In the genomic region with DNA sequence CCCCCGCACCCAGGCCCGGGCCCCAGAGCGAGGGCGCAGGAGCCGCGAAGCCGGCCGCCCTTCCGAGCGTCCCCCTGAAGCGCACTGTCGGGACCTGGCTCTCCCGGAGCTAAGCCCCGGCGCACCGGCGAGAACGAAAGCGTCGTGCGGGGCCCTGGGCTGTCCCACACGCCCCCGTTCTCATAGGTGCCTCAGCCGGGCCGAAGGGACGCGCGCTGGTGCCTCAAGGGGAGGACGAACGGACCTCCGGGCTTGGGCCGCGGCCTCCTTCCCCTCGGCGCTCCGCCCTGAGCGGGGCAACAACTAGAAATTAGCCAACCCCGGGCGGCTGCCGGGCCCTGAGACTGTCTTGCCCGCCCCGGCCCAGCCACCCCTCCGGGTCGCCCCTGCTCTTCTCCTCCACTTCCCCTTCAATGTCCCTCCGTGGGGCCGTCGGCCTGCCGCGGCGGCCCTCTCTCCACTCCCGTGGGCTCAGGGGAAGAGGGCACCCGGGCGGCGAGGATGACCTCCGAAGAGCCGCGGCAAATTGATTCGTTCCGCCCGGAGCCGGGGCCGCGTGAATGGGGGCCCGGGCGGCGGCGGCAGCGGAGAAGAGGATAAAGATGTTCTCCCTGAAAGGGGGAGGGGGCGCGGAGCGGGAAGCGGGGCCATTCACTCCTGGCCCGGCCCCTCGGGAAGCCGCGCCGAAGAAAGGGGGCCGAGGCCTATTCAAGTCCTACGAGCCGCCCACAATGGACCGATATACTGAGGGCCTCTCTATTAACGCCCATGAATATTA, we compare ENCODE assay signal across 8 cellular contexts. TPM values are rescaled to one million over a fixed set of nuclear protein-coding genes. Genes with fewer than 3 reads are reported as not detected.
A peak's percentile ranks its signal among the peaks of the same experiment; 100 is the strongest.
DNase-seq lines count a peak whose midpoint lies in the region; ATAC-seq and TF ChIP-seq lines count a peak whose summit lies in the region.

No MANE protein-coding gene starts in this region.

- peak overlapping the region; percentile 90 for H3K4me2 ChIP-seq in GM23338
- H3K4me2 ChIP-seq in skeletal muscle satellite cell (ENCODE audit: low read length), result peak overlapping the region; percentile 79

- intact Hi-C loops in right cardiac atrium (cut with DNase I), result no loop called here

- H3K79me2 ChIP-seq in GM23338 (replicated peaks; ENCODE audit: insufficient read depth), result no peaks in the 10 kb centered on the region

- H3K27me3 ChIP-seq in GM23338 (ENCODE audit: insufficient read depth) (peaks cover 100% of the 10 kb centered on the region), right cardiac atrium (ENCODE audit: control insufficient read depth, insufficient read depth) (no peaks in the 10 kb centered on the region), skeletal muscle satellite cell (ENCODE audit: control insufficient read depth, insufficient read depth, low read length) (peaks cover 92% of the 10 kb centered on the region)

- H2AFZ ChIP-seq in GM23338, result peak overlapping the region; percentile 96

- no peak overlapping the region for H3K27ac ChIP-seq in GM23338 (ENCODE audit: low read depth)
- H3K27ac ChIP-seq in right cardiac atrium (ENCODE audit: low read length), result no peak overlapping the region

- H3K27me3 Mint-ChIP-seq in GM23338 (ENCODE audit: insufficient read depth, low read depth, poor library complexity), result peaks cover 95% of the 10 kb centered on the region

- H3F3A ChIP-seq in GM23338 (replicated peaks; ENCODE audit: low read depth), result 0 out of 2 replicates have a peak, but pooled peaks cover 3% of the 10 kb centered on the region

- DNase-seq in GM23338 (ENCODE audit: low spot score) (peak; percentile 87), right cardiac atrium (peak in 1 of 3 donors; percentile 51), NOMO-1 (lab: John Stamatoyannopoulos, UW; ENCODE audit: unreplicated experiment in 2 of 2) (no peak), putamen (ENCODE audit: low spot score) (no peak)

- no peak overlapping the region for H3K27ac Mint-ChIP-seq in GM23338

- no peaks in the 10 kb centered on the region for H3K9me3 ChIP-seq in right cardiac atrium (ENCODE audit: control insufficient read depth, low read length)
- no peaks in the 10 kb centered on the region for H3K9me3 ChIP-seq in skeletal muscle satellite cell (replicated peaks; ENCODE audit: low read length)

- H3K4me1 Mint-ChIP-seq in GM23338, result peaks cover 14% of the 10 kb centered on the region; the same call in 2 of the 3 replicates

- H4K20me1 ChIP-seq in GM23338 (replicated peaks; ENCODE audit: insufficient read depth), result no peaks in the 10 kb centered on the region

- H3K36me3 ChIP-seq in GM23338 (ENCODE audit: insufficient read depth), result no peaks in the 10 kb centered on the region
- no peaks in the 10 kb centered on the region for H3K36me3 ChIP-seq in skeletal muscle satellite cell (ENCODE audit: insufficient read depth, low read length)

- peak; percentile 7 for ATAC-seq in GM23338
- 0 out of 3 replicates have a peak, but pooled peaks have one; percentile 3 for ATAC-seq in SK-N-SH treated with all-trans-retinoic acid at 6 μM for 48 hours
- peak in 1 of 2 donors; percentile 10 for ATAC-seq in right cardiac atrium
- ATAC-seq in GM21360 (IDR thresholded peaks at IDR 0.05; ENCODE audit: unreplicated experiment), result no peak
- ATAC-seq in HG03097 (IDR thresholded peaks at IDR 0.05; ENCODE audit: low FRiP score, unreplicated experiment), result no peak

- H3K4me1 ChIP-seq in GM23338 (ENCODE audit: insufficient read depth), result peaks cover 20% of the 10 kb centered on the region
- peaks cover 7% of the 10 kb centered on the region for H3K4me1 ChIP-seq in right cardiac atrium (ENCODE audit: control insufficient read depth, insufficient read depth, low read length)
- H3K4me1 ChIP-seq in skeletal muscle satellite cell (ENCODE audit: control insufficient read depth, insufficient read depth, low read length), result peaks cover 3% of the 10 kb centered on the region

- peaks cover 16% of the 10 kb centered on the region for H3K9me3 Mint-ChIP-seq in GM23338

- no peaks in the 10 kb centered on the region for H3K9me2 ChIP-seq in GM23338 (ENCODE audit: insufficient read depth)

- H3K4me3 Mint-ChIP-seq in GM23338, result peak overlapping the region; percentile 68

- WGBS in right cardiac atrium, result under 1% methylated on average over 82 of the region's 82 CpGs

- no peak overlapping the region for H3K9ac ChIP-seq in skeletal muscle satellite cell (ENCODE audit: low read depth, low read length)

- peaks cover 6% of the 10 kb centered on the region; the same call in 2 of the 3 replicates for H3K36me3 Mint-ChIP-seq in GM23338 (ENCODE audit: low read depth)

- H3K4me3 ChIP-seq in GM23338 (peak overlapping the region; percentile 67), right cardiac atrium (ENCODE audit: low read length) (peak overlapping the region; percentile 48), skeletal muscle satellite cell (ENCODE audit: low read length) (peak overlapping the region; percentile 56)

- no peak for TF ChIP-seq CTCF in GM23338 (conservative IDR thresholded peaks at IDR 0.05; ENCODE audit: low read depth in 2 of 2)

TF ChIP-seq in GM23338, 12 proteins besides CTCF, POLR2A, EP300 and RAD21:
- no peak for TF ChIP-seq CREB1 (CRISPR knock-in tag; IDR thresholded peaks at IDR 0.05; ENCODE audit: low read depth)
- TF ChIP-seq EZH2 (IDR thresholded peaks at IDR 0.05; ENCODE audit: low read depth, unreplicated experiment), result peak; percentile 97
- TF ChIP-seq EZH2phosphoT487 (IDR thresholded peaks at IDR 0.05; ENCODE audit: unreplicated experiment), result peak; percentile 87

TF ChIP-seq in SK-N-SH treated with all-trans-retinoic acid at 6 μM for 48 hours, 23 proteins besides CTCF, POLR2A, EP300 and RAD21:
- TF ChIP-seq ZNF70 (CRISPR knock-in tag; IDR thresholded peaks at IDR 0.05) (no peak), OSR1 (CRISPR knock-in tag; IDR thresholded peaks at IDR 0.05) (no peak), ZFP3 (CRISPR knock-in tag; IDR thresholded peaks at IDR 0.05) (no peak), ZC3H10 (CRISPR knock-in tag; IDR thresholded peaks at IDR 0.05) (no peak), SNAI2 (CRISPR knock-in tag; IDR thresholded peaks at IDR 0.05) (no peak), ZNF8 (CRISPR knock-in tag; IDR thresholded peaks at IDR 0.05) (no peak), PPARA (CRISPR knock-in tag; IDR thresholded peaks at IDR 0.05; ENCODE audit: borderline replicate concordance) (no peak), ARNTL (CRISPR knock-in tag; IDR thresholded peaks at IDR 0.05; ENCODE audit: borderline replicate concordance, low read depth) (no peak), GLIS3 (CRISPR knock-in tag; IDR thresholded peaks at IDR 0.05) (no peak)
- TF ChIP-seq, protein P1, sequence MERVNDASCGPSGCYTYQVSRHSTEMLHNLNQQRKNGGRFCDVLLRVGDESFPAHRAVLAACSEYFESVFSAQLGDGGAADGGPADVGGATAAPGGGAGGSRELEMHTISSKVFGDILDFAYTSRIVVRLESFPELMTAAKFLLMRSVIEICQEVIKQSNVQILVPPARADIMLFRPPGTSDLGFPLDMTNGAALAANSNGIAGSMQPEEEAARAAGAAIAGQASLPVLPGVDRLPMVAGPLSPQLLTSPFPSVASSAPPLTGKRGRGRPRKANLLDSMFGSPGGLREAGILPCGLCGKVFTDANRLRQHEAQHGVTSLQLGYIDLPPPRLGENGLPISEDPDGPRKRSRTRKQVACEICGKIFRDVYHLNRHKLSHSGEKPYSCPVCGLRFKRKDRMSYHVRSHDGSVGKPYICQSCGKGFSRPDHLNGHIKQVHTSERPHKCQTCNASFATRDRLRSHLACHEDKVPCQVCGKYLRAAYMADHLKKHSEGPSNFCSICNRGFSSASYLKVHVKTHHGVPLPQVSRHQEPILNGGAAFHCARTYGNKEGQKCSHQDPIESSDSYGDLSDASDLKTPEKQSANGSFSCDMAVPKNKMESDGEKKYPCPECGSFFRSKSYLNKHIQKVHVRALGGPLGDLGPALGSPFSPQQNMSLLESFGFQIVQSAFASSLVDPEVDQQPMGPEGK (CRISPR knock-in tag; IDR thresholded peaks at IDR 0.05; ENCODE audit: borderline replicate concordance), result no peak
- TF ChIP-seq, protein P2, sequence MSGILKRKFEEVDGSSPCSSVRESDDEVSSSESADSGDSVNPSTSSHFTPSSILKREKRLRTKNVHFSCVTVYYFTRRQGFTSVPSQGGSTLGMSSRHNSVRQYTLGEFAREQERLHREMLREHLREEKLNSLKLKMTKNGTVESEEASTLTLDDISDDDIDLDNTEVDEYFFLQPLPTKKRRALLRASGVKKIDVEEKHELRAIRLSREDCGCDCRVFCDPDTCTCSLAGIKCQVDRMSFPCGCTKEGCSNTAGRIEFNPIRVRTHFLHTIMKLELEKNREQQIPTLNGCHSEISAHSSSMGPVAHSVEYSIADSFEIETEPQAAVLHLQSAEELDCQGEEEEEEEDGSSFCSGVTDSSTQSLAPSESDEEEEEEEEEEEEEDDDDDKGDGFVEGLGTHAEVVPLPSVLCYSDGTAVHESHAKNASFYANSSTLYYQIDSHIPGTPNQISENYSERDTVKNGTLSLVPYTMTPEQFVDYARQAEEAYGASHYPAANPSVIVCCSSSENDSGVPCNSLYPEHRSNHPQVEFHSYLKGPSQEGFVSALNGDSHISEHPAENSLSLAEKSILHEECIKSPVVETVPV (CRISPR knock-in tag; IDR thresholded peaks at IDR 0.05), result no peak
TF ChIP-seq in SK-N-SH treated with all-trans-retinoic acid at 6 μM for 48 hours: peak in this region for 0.

RNA-seq across cellular contexts. Expression of a gene that starts 3.5 kb away (rescaled TPM):
- total RNA-seq in GM23338 (2014; rRNA removed; shearing (Covaris generic)), result 0.78 TPM in 1 of 2 replicates, not detected in the other
- polyA plus RNA-seq in GM23338 (2016; fragmentation: Nextera tagmentation; extraction: Ambion mirVana) (0.11 and 0.14 TPM in 2 replicates), right cardiac atrium (0.02 TPM)
- total RNA-seq in right cardiac atrium, result not detected
- not detected in 2 replicates for total RNA-seq in skeletal muscle satellite cell (2012; rRNA removed)

RNA-seq across cellular contexts. Expression of a gene that starts 32.7 kb away (rescaled TPM):
- total RNA-seq in GM23338 (2014; rRNA removed; shearing (Covaris generic)), result 77.7 and 80.3 TPM in 2 replicates
- 35.1 and 37.6 TPM in 2 replicates for polyA plus RNA-seq in GM23338 (2016; fragmentation: Nextera tagmentation; extraction: Ambion mirVana)
- total RNA-seq in right cardiac atrium, result 10 to 100 TPM; 14.2 to 17.9 (median 15.5) TPM
- 11.0 TPM for polyA plus RNA-seq in right cardiac atrium
- total RNA-seq in skeletal muscle satellite cell (2012; rRNA removed), result 42.1 and 42.2 TPM in 2 replicates

Comparison
In these comparisons a context has a peak if more than half of its experiments do, and no peak if none do; other contexts are left out.
1. ATAC-seq: peak in GM23338 (single experiment) and SK-N-SH treated with all-trans-retinoic acid at 6 μM for 48 hours (single experiment); none in GM21360 (single experiment) and HG03097 (single experiment).
2. Peak in every context shown above with its lines, with median percentiles within 50 percentile points of each other: H3K4me3 ChIP-seq.